13 cellular contexts compared by ENCODE assay signal in the genomic region with DNA sequence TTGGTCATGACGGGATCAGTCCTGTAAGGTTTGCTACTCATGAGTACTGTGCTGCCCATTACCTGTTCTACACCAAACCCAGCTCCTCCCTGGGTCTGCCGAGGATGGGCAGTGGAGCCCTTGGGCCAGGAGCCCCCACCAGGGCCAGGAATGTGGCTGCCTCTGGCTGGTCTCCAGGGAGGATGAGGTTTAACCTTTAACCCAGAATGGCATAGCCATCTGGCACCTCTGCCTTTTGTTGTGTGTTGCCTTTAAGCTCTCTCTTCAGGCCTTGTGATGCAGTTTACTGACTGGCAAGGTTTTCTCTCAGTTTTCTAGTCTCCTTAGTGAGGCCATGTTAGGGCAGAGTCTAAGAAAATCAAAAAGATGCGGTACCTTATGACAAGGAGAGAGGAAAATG. TPM values are rescaled to one million over a fixed set of nuclear protein-coding genes. Genes with fewer than 3 reads are reported as not detected.
DNase-seq lines count a peak whose midpoint lies in the region; ATAC-seq and TF ChIP-seq lines count a peak whose summit lies in the region.
"Had no signal": no experiment of that assay in that cellular context is flagged by ENCODE, and none has a peak within 500 bp of the region (broad histone marks: within the 10 kb centered on the region; RNA-seq: fewer than 3 reads in every experiment).

No MANE protein-coding gene starts in this region.

- H3K4me3 ChIP-seq in BLaER1 (no peak overlapping the region), ectodermal cell (ENCODE audit: insufficient read depth, low read depth, low read length) (no peak overlapping the region), parathyroid adenoma (ENCODE audit: low read depth, low read length) (no peak overlapping the region)
- H3K4me3 ChIP-seq: prostate gland had no signal

- H3K79me2 ChIP-seq in parathyroid adenoma: no peaks in the 10 kb centered on the region

- H3K27me3 ChIP-seq in BLaER1 (no peaks in the 10 kb centered on the region), ectodermal cell (ENCODE audit: control insufficient read depth, insufficient read depth, low read length, poor library complexity, severe bottlenecking) (no peaks in the 10 kb centered on the region), parathyroid adenoma (ENCODE audit: control insufficient read depth, insufficient read depth, low read length) (no peaks in the 10 kb centered on the region)

- 81 to 88% methylated on average over 3 of the region's 3 CpGs for WGBS in ectodermal cell, 2 experiments

- H3K9ac ChIP-seq in BLaER1: no peak overlapping the region; the same call in 1 of the 2 replicates
- no peak overlapping the region for H3K9ac ChIP-seq in parathyroid adenoma

- H2AFZ ChIP-seq in parathyroid adenoma: no peak overlapping the region

- no peaks in the 10 kb centered on the region for H4K20me1 ChIP-seq in BLaER1

- H3K4me1 ChIP-seq in BLaER1: peaks cover 38% of the 10 kb centered on the region
- peaks cover 47% of the 10 kb centered on the region for H3K4me1 ChIP-seq in ectodermal cell (ENCODE audit: control insufficient read depth, insufficient read depth, low read length)
- no peaks in the 10 kb centered on the region for H3K4me1 ChIP-seq in parathyroid adenoma
- H3K4me1 ChIP-seq: prostate gland had no signal

- H3K36me3 ChIP-seq in BLaER1: no peaks in the 10 kb centered on the region
- H3K36me3 ChIP-seq in ectodermal cell (ENCODE audit: control insufficient read depth, insufficient read depth, low read length): no peaks in the 10 kb centered on the region
- H3K36me3 ChIP-seq in parathyroid adenoma (ENCODE audit: control insufficient read depth, insufficient read depth, low read length): no peaks in the 10 kb centered on the region
- H3K36me3 ChIP-seq: prostate gland had no signal

- H3K9me3 ChIP-seq in BLaER1 (peaks cover 12% of the 10 kb centered on the region; the same call in 1 of the 2 replicates), ectodermal cell (ENCODE audit: control insufficient read depth, low read length) (no peaks in the 10 kb centered on the region), parathyroid adenoma (ENCODE audit: control insufficient read depth, low read length) (no peaks in the 10 kb centered on the region)
- H3K9me3 ChIP-seq: prostate gland had no signal

- TF ChIP-seq CTCF in parathyroid adenoma (IDR thresholded peaks at IDR 0.05): no peak

- peak overlapping the region; percentile 71 for H3K27ac ChIP-seq in BLaER1
- peak overlapping the region; percentile 71 for H3K27ac ChIP-seq in ectodermal cell (ENCODE audit: insufficient read depth, low read depth, low read length, poor library complexity, severe bottlenecking)
- peak overlapping the region; percentile 9 for H3K27ac ChIP-seq in parathyroid adenoma
- H3K27ac ChIP-seq: prostate gland had no signal

- DNase-seq in LHCN-M2 (ENCODE audit: low read depth) (peak; percentile 17), AML-193 (lab: John Stamatoyannopoulos, UW) (no peak), NCI-H446 treated with DMSO at 0.1 percent for 48 hours (lab: John Stamatoyannopoulos, UW) (no peak)
- DNase-seq: activated CD4-positive, CD25-positive, alpha-beta regulatory T cell; naive thymus-derived CD8-positive, alpha-beta T cell; NCI-H226; SHP77 had no signal

- H3K4me2 ChIP-seq in BLaER1 (peak overlapping the region; percentile 72), parathyroid adenoma (ENCODE audit: low read length) (no peak overlapping the region)

- ATAC-seq in GM19351 (IDR thresholded peaks at IDR 0.05; ENCODE audit: unreplicated experiment): no peak
- ATAC-seq in activated CD4-positive, CD25-positive, alpha-beta regulatory T cell treated with anti-CD3 and anti-CD28 coated beads, Interleukin-2, amount 50 U/mL, for 24 hours: no peak
- ATAC-seq: naive thymus-derived CD8-positive, alpha-beta T cell had no signal

RNA-seq across cellular contexts. Expression of gene SIPA1L2, which starts 38.6 kb away (rescaled TPM):
- total RNA-seq in LHCN-M2 (2014; rRNA removed): 0.90 and 1.6 TPM in 2 replicates
- polyA plus RNA-seq in LHCN-M2 (2012): 1.8 TPM
- 30.2 TPM for polyA plus RNA-seq in ectodermal cell (2013, experiment 1 of 4)
- polyA plus RNA-seq in ectodermal cell (2013, experiment 2 of 4): 25.9 TPM
- polyA plus RNA-seq in ectodermal cell (2013, experiment 3 of 4): 21.5 TPM
- 24.8 TPM for polyA plus RNA-seq in ectodermal cell (2013, experiment 4 of 4)

Comparison
In these comparisons a context has a peak if more than half of its experiments do, and no peak if none do; other contexts are left out.
1. H3K27ac ChIP-seq: peak in every context shown above with its lines; median percentile 71 in BLaER1; 71 in ectodermal cell; 9 in parathyroid adenoma.